1 cellular context compared by ENCODE assay signal in genomic region chr2:181836583-181836982, GRCh38.
TF ChIP-seq lines count a peak whose summit lies in the region.

No MANE protein-coding gene starts in this region.

TF ChIP-seq in GM12878, 131 proteins besides CTCF, POLR2A, EP300 and RAD21 (continued from another document):
- TF ChIP-seq, protein P1, sequence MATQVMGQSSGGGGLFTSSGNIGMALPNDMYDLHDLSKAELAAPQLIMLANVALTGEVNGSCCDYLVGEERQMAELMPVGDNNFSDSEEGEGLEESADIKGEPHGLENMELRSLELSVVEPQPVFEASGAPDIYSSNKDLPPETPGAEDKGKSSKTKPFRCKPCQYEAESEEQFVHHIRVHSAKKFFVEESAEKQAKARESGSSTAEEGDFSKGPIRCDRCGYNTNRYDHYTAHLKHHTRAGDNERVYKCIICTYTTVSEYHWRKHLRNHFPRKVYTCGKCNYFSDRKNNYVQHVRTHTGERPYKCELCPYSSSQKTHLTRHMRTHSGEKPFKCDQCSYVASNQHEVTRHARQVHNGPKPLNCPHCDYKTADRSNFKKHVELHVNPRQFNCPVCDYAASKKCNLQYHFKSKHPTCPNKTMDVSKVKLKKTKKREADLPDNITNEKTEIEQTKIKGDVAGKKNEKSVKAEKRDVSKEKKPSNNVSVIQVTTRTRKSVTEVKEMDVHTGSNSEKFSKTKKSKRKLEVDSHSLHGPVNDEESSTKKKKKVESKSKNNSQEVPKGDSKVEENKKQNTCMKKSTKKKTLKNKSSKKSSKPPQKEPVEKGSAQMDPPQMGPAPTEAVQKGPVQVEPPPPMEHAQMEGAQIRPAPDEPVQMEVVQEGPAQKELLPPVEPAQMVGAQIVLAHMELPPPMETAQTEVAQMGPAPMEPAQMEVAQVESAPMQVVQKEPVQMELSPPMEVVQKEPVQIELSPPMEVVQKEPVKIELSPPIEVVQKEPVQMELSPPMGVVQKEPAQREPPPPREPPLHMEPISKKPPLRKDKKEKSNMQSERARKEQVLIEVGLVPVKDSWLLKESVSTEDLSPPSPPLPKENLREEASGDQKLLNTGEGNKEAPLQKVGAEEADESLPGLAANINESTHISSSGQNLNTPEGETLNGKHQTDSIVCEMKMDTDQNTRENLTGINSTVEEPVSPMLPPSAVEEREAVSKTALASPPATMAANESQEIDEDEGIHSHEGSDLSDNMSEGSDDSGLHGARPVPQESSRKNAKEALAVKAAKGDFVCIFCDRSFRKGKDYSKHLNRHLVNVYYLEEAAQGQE (IDR thresholded peaks at IDR 0.05; ENCODE audit: low read depth, low read length): no peak
- no peak for TF ChIP-seq ATF7 (IDR thresholded peaks at IDR 0.05; ENCODE audit: low read depth)
- no peak for TF ChIP-seq ZNF622 (IDR thresholded peaks at IDR 0.05)
- TF ChIP-seq, protein P2, sequence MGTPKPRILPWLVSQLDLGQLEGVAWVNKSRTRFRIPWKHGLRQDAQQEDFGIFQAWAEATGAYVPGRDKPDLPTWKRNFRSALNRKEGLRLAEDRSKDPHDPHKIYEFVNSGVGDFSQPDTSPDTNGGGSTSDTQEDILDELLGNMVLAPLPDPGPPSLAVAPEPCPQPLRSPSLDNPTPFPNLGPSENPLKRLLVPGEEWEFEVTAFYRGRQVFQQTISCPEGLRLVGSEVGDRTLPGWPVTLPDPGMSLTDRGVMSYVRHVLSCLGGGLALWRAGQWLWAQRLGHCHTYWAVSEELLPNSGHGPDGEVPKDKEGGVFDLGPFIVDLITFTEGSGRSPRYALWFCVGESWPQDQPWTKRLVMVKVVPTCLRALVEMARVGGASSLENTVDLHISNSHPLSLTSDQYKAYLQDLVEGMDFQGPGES (IDR thresholded peaks at IDR 0.05): no peak
- TF ChIP-seq POU2F2 (IDR thresholded peaks at IDR 0.05; ENCODE audit: borderline replicate concordance, low read depth, low read length): no peak
- TF ChIP-seq NBN (IDR thresholded peaks at IDR 0.05): no peak
- TF ChIP-seq SMARCA5 (IDR thresholded peaks at IDR 0.05): no peak
- TF ChIP-seq STAT1 (conservative IDR thresholded peaks at IDR 0.05): no peak
